In genomic region chr3:48634661-48635221, GRCh38 we compare ENCODE assay signal across 8 cellular contexts. TPM values are rescaled to one million over a fixed set of nuclear protein-coding genes. Genes with fewer than 3 reads are reported as not detected.
A peak's percentile ranks its signal among the peaks of the same experiment; 100 is the strongest.
DNase-seq lines count a peak whose midpoint lies in the region; ATAC-seq and TF ChIP-seq lines count a peak whose summit lies in the region.

No MANE protein-coding gene starts in this region.

- peak overlapping the region; percentile 88 to 91 (median 90) for H3K4me3 Mint-ChIP-seq in CD4-positive, CD25-positive, alpha-beta regulatory T cell

- peaks cover 26% of the 10 kb centered on the region for H3K4me1 ChIP-seq in CD4-positive, CD25-positive, alpha-beta regulatory T cell (ENCODE audit: control insufficient read depth, insufficient read depth, low read length, poor library complexity, severe bottlenecking)
- H3K4me1 ChIP-seq in Karpas-422 (ENCODE audit: low read length), result peaks cover 21% of the 10 kb centered on the region
- peaks cover 16 to 20% of the 10 kb centered on the region in 2 donors for H3K4me1 ChIP-seq in left lung

- peak overlapping the region; percentile 33 for H3K27ac ChIP-seq in CD4-positive, CD25-positive, alpha-beta regulatory T cell (ENCODE audit: insufficient read depth, low read length, poor library complexity, severe bottlenecking)
- peak overlapping the region; percentile 73 for H3K27ac ChIP-seq in Karpas-422 (ENCODE audit: low read length)
- H3K27ac ChIP-seq in left lung, result peak overlapping the region; percentile 78 to 87

- peaks cover 0 to 36% (median 22%) of the 10 kb centered on the region in 4 donors for H3K4me1 Mint-ChIP-seq in CD4-positive, CD25-positive, alpha-beta regulatory T cell

- H3K36me3 ChIP-seq in CD4-positive, CD25-positive, alpha-beta regulatory T cell (ENCODE audit: control insufficient read depth, insufficient read depth, low read length), result peaks cover 5% of the 10 kb centered on the region
- no peaks in the 10 kb centered on the region; the same call in 1 of the 2 replicates for H3K36me3 ChIP-seq in Karpas-422 (ENCODE audit: insufficient read depth, low read length)
- H3K36me3 ChIP-seq in left lung, result peaks cover 0 to 38% of the 10 kb centered on the region in 2 donors

- H3K36me3 Mint-ChIP-seq in CD4-positive, CD25-positive, alpha-beta regulatory T cell, result peaks cover 9% of the 10 kb centered on the region

- H3K27ac Mint-ChIP-seq in CD4-positive, CD25-positive, alpha-beta regulatory T cell, result peak overlapping the region in 2 of 3 donors; percentile 49 to 52

- peak; percentile 12 to 19 for ATAC-seq in CD4-positive, CD25-positive, alpha-beta regulatory T cell (ENCODE audit: low read depth in 2 of 2)
- ATAC-seq in GM21381 (IDR thresholded peaks at IDR 0.05; ENCODE audit: unreplicated experiment) (peak; percentile 14), left lung (peak; percentile 73)

- H4K20me1 ChIP-seq in Karpas-422 (ENCODE audit: insufficient read depth, low read depth, low read length), result no peaks in the 10 kb centered on the region

- H3K4me3 ChIP-seq in CD4-positive, CD25-positive, alpha-beta regulatory T cell (ENCODE audit: low read depth, low read length), result peak overlapping the region; percentile 69
- H3K4me3 ChIP-seq in Karpas-422 (ENCODE audit: low read length) (peak overlapping the region; percentile 96), left lung (peak overlapping the region; percentile 99 to 100)

- no peak for TF ChIP-seq CTCF in left lung (IDR thresholded peaks at IDR 0.05)

- peak; percentile 3 to 60 (median 44) for DNase-seq in CD4-positive, CD25-positive, alpha-beta regulatory T cell
- DNase-seq in Karpas-422 (peak; percentile 86), dedifferentiated amniotic fluid mesenchymal stem cell (ENCODE audit: extremely low spot score) (peak; percentile 25), left lung (peak; percentile 66 to 87), NCI-H2107 treated with DMSO at 0.1 percent for 48 hours (lab: John Stamatoyannopoulos, UW; ENCODE audit: unreplicated experiment) (no peak)
- peak; percentile 28 for DNase-seq in activated CD4-positive, alpha-beta T cell treated with anti-CD3 and anti-CD28 coated beads for 1 hour
- DNase-seq in stimulated activated CD4-positive, alpha-beta T cell treated with anti-CD3 and anti-CD28 coated beads, TNF-alpha, amount 100 ng/mL, for 24 hours (ENCODE audit: low read depth in 3 of 3), result peak; percentile 25 to 61 (median 29)

- H3K9ac ChIP-seq in Karpas-422 (ENCODE audit: low read length), result peak overlapping the region; percentile 97

- peak overlapping the region; percentile 78; the same call in 1 of the 2 replicates for H2AFZ ChIP-seq in Karpas-422 (ENCODE audit: low read length)

- peaks cover 17% of the 10 kb centered on the region for H3K79me2 ChIP-seq in Karpas-422 (ENCODE audit: low read length)

- H3K4me2 ChIP-seq in Karpas-422 (ENCODE audit: low read depth, low read length, poor library complexity, severe bottlenecking), result peak overlapping the region; percentile 99

- no peaks in the 10 kb centered on the region for H3K9me2 ChIP-seq in Karpas-422 (replicated peaks; ENCODE audit: insufficient read depth, low read length)

- H3K9me3 Mint-ChIP-seq in CD4-positive, CD25-positive, alpha-beta regulatory T cell, result no peaks in the 10 kb centered on the region

- H3K27me3 Mint-ChIP-seq in CD4-positive, CD25-positive, alpha-beta regulatory T cell, result no peaks in the 10 kb centered on the region

- intact Hi-C loops in left lung (cut with DNase I), result no loop called here

- H3K9me3 ChIP-seq in CD4-positive, CD25-positive, alpha-beta regulatory T cell (ENCODE audit: control insufficient read depth in 2 of 2, low read length in 2 of 2), result no peaks in the 10 kb centered on the region
- H3K9me3 ChIP-seq in Karpas-422 (ENCODE audit: low read length), result no peaks in the 10 kb centered on the region
- H3K9me3 ChIP-seq in left lung, result no peaks in the 10 kb centered on the region

- H3K27me3 ChIP-seq in CD4-positive, CD25-positive, alpha-beta regulatory T cell (ENCODE audit: control insufficient read depth, insufficient read depth, low read length), result no peaks in the 10 kb centered on the region
- H3K27me3 ChIP-seq in Karpas-422 (ENCODE audit: low read length) (no peaks in the 10 kb centered on the region), left lung (no peaks in the 10 kb centered on the region)

RNA-seq across cellular contexts. Expression of gene SLC26A6, which starts 0.5 kb away (rescaled TPM):
- 25.1 TPM for total RNA-seq in CD4-positive, CD25-positive, alpha-beta regulatory T cell
- polyA plus RNA-seq in CD4-positive, CD25-positive, alpha-beta regulatory T cell, result 1 to 10 TPM; 3.2 to 6.7 (median 5.9) TPM
- total RNA-seq in Karpas-422 (2014; rRNA removed; shearing (Covaris generic); ENCODE audit: low replicate concordance), result 52.7 and 69.1 TPM in 2 replicates
- total RNA-seq in left lung, result 10 to 100 TPM; 32.0 to 34.9 TPM

RNA-seq across cellular contexts. Expression of gene TMEM89, which starts 13.2 kb away (rescaled TPM):
- not detected for total RNA-seq in CD4-positive, CD25-positive, alpha-beta regulatory T cell
- polyA plus RNA-seq in CD4-positive, CD25-positive, alpha-beta regulatory T cell, result not detected
- total RNA-seq in Karpas-422 (2014; rRNA removed; shearing (Covaris generic); ENCODE audit: low replicate concordance), result not detected in 2 replicates
- total RNA-seq in left lung, result not detected

RNA-seq across cellular contexts. Expression of gene UQCRC1, which starts 25.3 kb away (rescaled TPM):
- 111 TPM for total RNA-seq in CD4-positive, CD25-positive, alpha-beta regulatory T cell
- 100 to 1,000 TPM; 181 to 234 (median 206) TPM for polyA plus RNA-seq in CD4-positive, CD25-positive, alpha-beta regulatory T cell
- total RNA-seq in Karpas-422 (2014; rRNA removed; shearing (Covaris generic); ENCODE audit: low replicate concordance), result 80.3 and 165 TPM in 2 replicates
- 100 to 1,000 TPM; 148 to 203 TPM for total RNA-seq in left lung

RNA-seq across cellular contexts. Expression of gene CELSR3, which starts 27.9 kb away (rescaled TPM):
- total RNA-seq in CD4-positive, CD25-positive, alpha-beta regulatory T cell, result 8.8 TPM
- under 1 TPM; 0.31 to 0.53 (median 0.37) TPM for polyA plus RNA-seq in CD4-positive, CD25-positive, alpha-beta regulatory T cell
- total RNA-seq in Karpas-422 (2014; rRNA removed; shearing (Covaris generic); ENCODE audit: low replicate concordance), result 3.8 and 7.0 TPM in 2 replicates
- 1 to 10 TPM in 1 of 2 donors, under 1 TPM in 1; 0.93 to 1.2 TPM for total RNA-seq in left lung

RNA-seq across cellular contexts. Expression of gene COL7A1, which starts 39.6 kb away (rescaled TPM):
- 1.1 TPM for total RNA-seq in CD4-positive, CD25-positive, alpha-beta regulatory T cell
- polyA plus RNA-seq in CD4-positive, CD25-positive, alpha-beta regulatory T cell, result not detected
- total RNA-seq in Karpas-422 (2014; rRNA removed; shearing (Covaris generic); ENCODE audit: low replicate concordance), result 0.78 and 13.0 TPM in 2 replicates
- total RNA-seq in left lung, result 1 to 10 TPM; 7.2 to 9.2 TPM

Comparison
In these comparisons a context has a peak if more than half of its experiments do, and no peak if none do; other contexts are left out.
1. ATAC-seq: peak in every context shown above with its lines; median percentile 73 in left lung; 16 in CD4-positive, CD25-positive, alpha-beta regulatory T cell; 14 in GM21381.